ENCODE assay signal across 31 cellular contexts in genomic region chr17:14794961-14795360, GRCh38.
"Had no signal": no experiment of that assay in that cellular context is flagged by ENCODE, and none has a peak within 500 bp of the region (broad histone marks: within the 10 kb centered on the region; RNA-seq: fewer than 3 reads in every experiment).

No MANE protein-coding gene starts in this region.

- H3K27me3 Mint-ChIP-seq: brain had no signal

- H3K4me1 ChIP-seq: ascending aorta had no signal

- H3K4me1 Mint-ChIP-seq: activated naive CD4-positive, alpha-beta T cell treated with anti-CD3 and anti-CD28 coated beads, Interleukin-2, amount 10 ng/mL, durations not matched to agents 7 days and 5 days; activated naive CD8-positive, alpha-beta T cell treated with anti-CD3 and anti-CD28 coated beads, Interleukin-2, amount 10 ng/mL, durations not matched to agents 7 days and 5 days had no signal

- DNase-seq: activated CD4-positive, alpha-beta T cell treated with anti-CD3 and anti-CD28 coated beads for 48 hours; activated CD4-positive, alpha-beta T cell treated with anti-CD3 and anti-CD28 coated beads, Interleukin-2, amount 50 U/mL, for 48 hours; activated CD8-positive, alpha-beta memory T cell treated with anti-CD3 and anti-CD28 coated beads for 24 hours; activated effector memory CD4-positive, alpha-beta T cell treated with anti-CD3 and anti-CD28 coated beads, Interleukin-2, amount 50 U/mL, for 16 hours; activated naive CD4-positive, alpha-beta T cell treated with anti-CD3 and anti-CD28 coated beads, Interleukin-2, amount 10 ng/mL, durations not matched to agents 7 days and 5 days; activated naive CD8-positive, alpha-beta T cell treated with anti-CD3 and anti-CD28 coated beads, Interleukin-2, amount 10 ng/mL, durations not matched to agents 7 days and 5 days; cortex of kidney; effector memory CD8-positive, alpha-beta T cell; kidney; left colon; mammary epithelial cell; naive B cell; nephron progenitor cell; ovary; stimulated activated CD4-positive, alpha-beta T cell treated with anti-CD3 and anti-CD28 coated beads, Interleukin-12 subunit alpha, Interleukin-12 subunit beta, amount 100 ng/mL, for 4 hours; stimulated activated CD4-positive, alpha-beta T cell treated with anti-CD3 and anti-CD28 coated beads, Interleukin-4, amount 100 ng/mL, for 1 hour; stimulated activated naive CD8-positive, alpha-beta T cell treated with anti-CD3 and anti-CD28 coated beads, Interleukin-15, Interleukin-2, amounts not matched to agents 100 U/mL and 50 U/mL, for 24 hours; T-helper 9 cell; trophoblast cell; WERI-Rb-1 had no signal

- H3K9me3 ChIP-seq: ascending aorta, gastroesophageal sphincter, ovary, thoracic aorta had no signal

- H3K27me3 ChIP-seq: ascending aorta, gastroesophageal sphincter, hepatocyte, ovary had no signal

- H3K36me3 Mint-ChIP-seq: activated naive CD4-positive, alpha-beta T cell treated with anti-CD3 and anti-CD28 coated beads, Interleukin-2, amount 10 ng/mL, durations not matched to agents 7 days and 5 days; activated naive CD8-positive, alpha-beta T cell treated with anti-CD3 and anti-CD28 coated beads, Interleukin-2, amount 10 ng/mL, durations not matched to agents 7 days and 5 days; brain; mesothelial cell of epicardium; naive B cell had no signal

- ATAC-seq: activated CD4-positive, CD25-positive, alpha-beta regulatory T cell treated with anti-CD3 and anti-CD28 coated beads, Interleukin-2, amount 50 U/mL, for 24 hours; effector memory CD8-positive, alpha-beta T cell; gastroesophageal sphincter; left colon; sciatic nerve; stimulated activated naive CD8-positive, alpha-beta T cell treated with anti-CD3 and anti-CD28 coated beads, Interleukin-15, Interleukin-2, amounts not matched to agents 100 U/mL and 50 U/mL, for 24 hours had no signal

- H3K9me3 Mint-ChIP-seq: activated naive CD4-positive, alpha-beta T cell treated with anti-CD3 and anti-CD28 coated beads, Interleukin-2, amount 10 ng/mL, durations not matched to agents 7 days and 5 days; activated T-helper 1 cell treated with anti-CD3 and anti-CD28 coated beads, Interleukin-12 subunit alpha, Interleukin-12 subunit beta, Interleukin-2, Interleukin-4 antibody, amounts not matched to agents 30 ng/mL and 10 ng/mL and 1 ng/mL, durations not matched to agents 14 hours and 24 hours and 36 hours; effector memory CD8-positive, alpha-beta T cell had no signal

- H3K4me3 Mint-ChIP-seq: activated naive CD4-positive, alpha-beta T cell treated with anti-CD3 and anti-CD28 coated beads, Interleukin-2, amount 10 ng/mL, durations not matched to agents 7 days and 5 days; activated naive CD8-positive, alpha-beta T cell treated with anti-CD3 and anti-CD28 coated beads, Interleukin-2, amount 10 ng/mL, durations not matched to agents 7 days and 5 days; activated T-helper 1 cell treated with anti-CD3 and anti-CD28 coated beads, Interleukin-12 subunit alpha, Interleukin-12 subunit beta, Interleukin-2, Interleukin-4 antibody, amounts not matched to agents 30 ng/mL and 10 ng/mL and 1 ng/mL, durations not matched to agents 14 hours and 24 hours and 36 hours; brain; effector memory CD8-positive, alpha-beta T cell; mesothelial cell of epicardium; naive B cell; nephron progenitor cell had no signal

- H3K36me3 ChIP-seq: ascending aorta, gastroesophageal sphincter, ovary, thoracic aorta, WERI-Rb-1 had no signal

- H3K27ac Mint-ChIP-seq: activated naive CD4-positive, alpha-beta T cell treated with anti-CD3 and anti-CD28 coated beads, Interleukin-2, amount 10 ng/mL, durations not matched to agents 7 days and 5 days; activated naive CD8-positive, alpha-beta T cell treated with anti-CD3 and anti-CD28 coated beads, Interleukin-2, amount 10 ng/mL, durations not matched to agents 7 days and 5 days; activated T-helper 1 cell treated with anti-CD3 and anti-CD28 coated beads, Interleukin-12 subunit alpha, Interleukin-12 subunit beta, Interleukin-2, Interleukin-4 antibody, amounts not matched to agents 30 ng/mL and 10 ng/mL and 1 ng/mL, durations not matched to agents 14 hours and 24 hours and 36 hours; brain; effector memory CD8-positive, alpha-beta T cell; mesothelial cell of epicardium; naive B cell; nephron progenitor cell; progenitor cell of endocrine pancreas had no signal

- H3K27ac ChIP-seq: ascending aorta, gastroesophageal sphincter, hepatocyte, ovary, skin epidermis, thoracic aorta, WERI-Rb-1 had no signal

- H3K4me3 ChIP-seq: ascending aorta, gastroesophageal sphincter, hepatocyte, ovary, skin epidermis, thoracic aorta had no signal
